ENCODE assay signal across 29 cellular contexts in genomic region chr19:31506102-31506501, GRCh38.
"Had no signal": no experiment of that assay in that cellular context is flagged by ENCODE, and none has a peak within 500 bp of the region (broad histone marks: within the 10 kb centered on the region; RNA-seq: fewer than 3 reads in every experiment).

No MANE protein-coding gene starts in this region.

- H3K4me3 ChIP-seq: ascending aorta, breast epithelium, cardiac muscle cell, colonic mucosa, esophagus squamous epithelium had no signal

- H3K36me3 ChIP-seq: ascending aorta, breast epithelium, cardiac muscle cell, colonic mucosa, esophagus squamous epithelium, WERI-Rb-1 had no signal

- DNase-seq: activated B cell treated with CpG ODN at 0.5 μM for 24 hours; activated CD4-positive, alpha-beta memory T cell treated with anti-CD3 and anti-CD28 coated beads for 36 hours; activated CD4-positive, alpha-beta T cell treated with anti-CD3 and anti-CD28 coated beads for 36 hours; activated CD4-positive, alpha-beta T cell treated with anti-CD3 and anti-CD28 coated beads, Interleukin-2, amount 10 ng/mL, durations not matched to agents 24 days and 14 days; activated CD8-positive, alpha-beta memory T cell treated with anti-CD3 and anti-CD28 coated beads, Interleukin-2, amount 50 U/mL, for 48 hours; activated gamma-delta T cell; activated naive CD4-positive, alpha-beta T cell; activated naive CD4-positive, alpha-beta T cell treated with anti-CD3 and anti-CD28 coated beads, Interleukin-2, amount 10 ng/mL, durations not matched to agents 7 days and 5 days; activated naive CD8-positive, alpha-beta T cell treated with anti-CD3 and anti-CD28 coated beads, Interleukin-2, amount 10 ng/mL, durations not matched to agents 7 days and 5 days; activated T-cell treated with anti-CD3 and anti-CD28 coated beads for 4 hours; activated T-cell treated with anti-CD3 and anti-CD28 coated beads, Interleukin-2, amount 50 U/mL, for 24 hours; activated T-cell treated with anti-CD3 and anti-CD28 coated beads, Interleukin-2, amount 50 U/mL, for 72 hours; central memory CD4-positive, alpha-beta T cell; cerebellar nuclear complex; colonic mucosa; effector memory CD8-positive, alpha-beta T cell; erythroblast; esophagus squamous epithelium; T-helper 1 cell; T-helper 17 cell; T1000; WERI-Rb-1 had no signal

- H3K27ac ChIP-seq: ascending aorta, breast epithelium, cardiac muscle cell, colonic mucosa, esophagus squamous epithelium, WERI-Rb-1 had no signal

- H3K27me3 Mint-ChIP-seq: activated B cell treated with CpG ODN at 0.5 μM for 24 hours; activated CD4-positive, alpha-beta T cell treated with anti-CD3 and anti-CD28 coated beads, Interleukin-2, amount 10 ng/mL, durations not matched to agents 24 days and 14 days; activated naive CD4-positive, alpha-beta T cell treated with anti-CD3 and anti-CD28 coated beads, Interleukin-2, amount 10 ng/mL, durations not matched to agents 7 days and 5 days had no signal

- H3K9me3 Mint-ChIP-seq: activated B cell treated with CpG ODN at 0.5 μM for 24 hours; activated CD4-positive, alpha-beta T cell treated with anti-CD3 and anti-CD28 coated beads, Interleukin-2, amount 10 ng/mL, durations not matched to agents 24 days and 14 days; activated naive CD4-positive, alpha-beta T cell treated with anti-CD3 and anti-CD28 coated beads, Interleukin-2, amount 10 ng/mL, durations not matched to agents 7 days and 5 days; activated naive CD8-positive, alpha-beta T cell treated with anti-CD3 and anti-CD28 coated beads, Interleukin-2, amount 10 ng/mL, durations not matched to agents 7 days and 5 days; activated T-cell treated with anti-CD3 and anti-CD28 coated beads, Interleukin-2, amount 50 U/mL, for 24 hours; effector memory CD8-positive, alpha-beta T cell; T-helper 2 cell treated with Interferon-gamma antibody and Interleukin-4, amounts not matched to agents 5 μg/mL and 100 μg/mL, for 36 hours had no signal

- H3K27ac Mint-ChIP-seq: activated B cell treated with CpG ODN at 0.5 μM for 24 hours; activated CD4-positive, alpha-beta memory T cell treated with anti-CD3 and anti-CD28 coated beads for 36 hours; activated CD4-positive, alpha-beta T cell treated with anti-CD3 and anti-CD28 coated beads for 36 hours; activated CD4-positive, alpha-beta T cell treated with anti-CD3 and anti-CD28 coated beads, Interleukin-2, amount 10 ng/mL, durations not matched to agents 24 days and 14 days; activated naive CD4-positive, alpha-beta T cell treated with anti-CD3 and anti-CD28 coated beads, Interleukin-2, amount 10 ng/mL, durations not matched to agents 7 days and 5 days; activated naive CD4-positive, alpha-beta T cell treated with anti-CD3 and anti-CD28 coated beads, Interleukin-2, amount 50 U/mL, for 72 hours; activated naive CD8-positive, alpha-beta T cell treated with anti-CD3 and anti-CD28 coated beads, Interleukin-2, amount 10 ng/mL, durations not matched to agents 7 days and 5 days; activated T-cell treated with anti-CD3 and anti-CD28 coated beads, Interleukin-2, amount 50 U/mL, for 24 hours; activated T-cell treated with anti-CD3 and anti-CD28 coated beads, Interleukin-2, amount 50 U/mL, for 72 hours; brain; effector memory CD8-positive, alpha-beta T cell; T-helper 17 cell; T-helper 2 cell treated with Interferon-gamma antibody and Interleukin-4, amounts not matched to agents 5 μg/mL and 100 μg/mL, for 36 hours had no signal

- H3K4me1 ChIP-seq: ascending aorta, breast epithelium, colonic mucosa, esophagus squamous epithelium had no signal

- H3K4me1 Mint-ChIP-seq: activated B cell treated with CpG ODN at 0.5 μM for 24 hours; activated CD4-positive, alpha-beta T cell treated with anti-CD3 and anti-CD28 coated beads for 36 hours; activated CD4-positive, alpha-beta T cell treated with anti-CD3 and anti-CD28 coated beads, Interleukin-2, amount 10 ng/mL, durations not matched to agents 24 days and 14 days; activated naive CD4-positive, alpha-beta T cell treated with anti-CD3 and anti-CD28 coated beads, Interleukin-2, amount 10 ng/mL, durations not matched to agents 7 days and 5 days; activated naive CD8-positive, alpha-beta T cell treated with anti-CD3 and anti-CD28 coated beads, Interleukin-2, amount 10 ng/mL, durations not matched to agents 7 days and 5 days; T-helper 17 cell had no signal

- H3K36me3 Mint-ChIP-seq: activated CD4-positive, alpha-beta memory T cell treated with anti-CD3 and anti-CD28 coated beads for 36 hours; activated naive CD4-positive, alpha-beta T cell treated with anti-CD3 and anti-CD28 coated beads, Interleukin-2, amount 10 ng/mL, durations not matched to agents 7 days and 5 days; activated naive CD4-positive, alpha-beta T cell treated with anti-CD3 and anti-CD28 coated beads, Interleukin-2, amount 50 U/mL, for 72 hours; activated naive CD8-positive, alpha-beta T cell treated with anti-CD3 and anti-CD28 coated beads, Interleukin-2, amount 10 ng/mL, durations not matched to agents 7 days and 5 days; brain had no signal

- H3K4me3 Mint-ChIP-seq: activated B cell treated with CpG ODN at 0.5 μM for 24 hours; activated CD4-positive, alpha-beta memory T cell treated with anti-CD3 and anti-CD28 coated beads for 36 hours; activated CD4-positive, alpha-beta T cell treated with anti-CD3 and anti-CD28 coated beads for 36 hours; activated CD4-positive, alpha-beta T cell treated with anti-CD3 and anti-CD28 coated beads, Interleukin-2, amount 10 ng/mL, durations not matched to agents 24 days and 14 days; activated naive CD4-positive, alpha-beta T cell treated with anti-CD3 and anti-CD28 coated beads, Interleukin-2, amount 10 ng/mL, durations not matched to agents 7 days and 5 days; activated naive CD8-positive, alpha-beta T cell treated with anti-CD3 and anti-CD28 coated beads, Interleukin-2, amount 10 ng/mL, durations not matched to agents 7 days and 5 days; activated T-cell treated with anti-CD3 and anti-CD28 coated beads, Interleukin-2, amount 50 U/mL, for 24 hours; activated T-cell treated with anti-CD3 and anti-CD28 coated beads, Interleukin-2, amount 50 U/mL, for 72 hours; brain; effector memory CD8-positive, alpha-beta T cell; T-helper 17 cell; T-helper 2 cell treated with Interferon-gamma antibody and Interleukin-4, amounts not matched to agents 5 μg/mL and 100 μg/mL, for 36 hours had no signal

- ATAC-seq: activated CD4-positive, alpha-beta T cell treated with anti-CD3 and anti-CD28 coated beads for 36 hours; activated CD4-positive, CD25-positive, alpha-beta regulatory T cell treated with anti-CD3 and anti-CD28 coated beads, Interleukin-2, amount 50 U/mL, for 24 hours; activated naive CD4-positive, alpha-beta T cell treated with anti-CD3 and anti-CD28 coated beads, Interleukin-2, amount 50 U/mL, for 72 hours; activated T-cell treated with anti-CD3 and anti-CD28 coated beads, Interleukin-2, amount 50 U/mL, for 72 hours; effector memory CD8-positive, alpha-beta T cell; T-helper 17 cell had no signal

- H3K9me3 ChIP-seq: ascending aorta, breast epithelium, colonic mucosa, esophagus squamous epithelium had no signal

- H3K27me3 ChIP-seq: ascending aorta, colonic mucosa, esophagus squamous epithelium had no signal
